15 cellular contexts compared by ENCODE assay signal in genomic region chr5:7540806-7541205, GRCh38.
"Had no signal": no experiment of that assay in that cellular context is flagged by ENCODE, and none has a peak within 500 bp of the region (broad histone marks: within the 10 kb centered on the region; RNA-seq: fewer than 3 reads in every experiment).

No MANE protein-coding gene starts in this region.

- H3K27ac ChIP-seq: gastrocnemius medialis, heart right ventricle had no signal

- H3K4me1 ChIP-seq: heart right ventricle had no signal

- H3K4me1 Mint-ChIP-seq: activated CD4-positive, alpha-beta memory T cell treated with anti-CD3 and anti-CD28 coated beads, Interleukin-2, amount 10 ng/mL, durations not matched to agents 7 days and 5 days; activated naive CD8-positive, alpha-beta T cell treated with anti-CD3 and anti-CD28 coated beads for 36 hours; stimulated activated naive CD8-positive, alpha-beta T cell treated with anti-CD3 and anti-CD28 coated beads, Interleukin-15, amount 100 ng/mL, for 72 hours had no signal

- H3K36me3 Mint-ChIP-seq: activated naive CD8-positive, alpha-beta T cell treated with anti-CD3 and anti-CD28 coated beads for 36 hours; natural killer cell treated with Interleukin-12 subunit alpha and Interleukin-12 subunit beta and Interleukin-15 and Interleukin-18, amount 100 ng/mL, for 72 hours had no signal

- H3K27ac Mint-ChIP-seq: activated CD4-positive, alpha-beta memory T cell treated with anti-CD3 and anti-CD28 coated beads, Interleukin-2, amount 10 ng/mL, durations not matched to agents 7 days and 5 days; activated naive CD8-positive, alpha-beta T cell treated with anti-CD3 and anti-CD28 coated beads for 36 hours; activated T-cell treated with anti-CD3 and anti-CD28 coated beads, Interleukin-2, amount 50 U/mL, for 72 hours; natural killer cell treated with Interleukin-12 subunit alpha and Interleukin-12 subunit beta and Interleukin-15 and Interleukin-18, amount 100 ng/mL, for 72 hours; stimulated activated naive CD8-positive, alpha-beta T cell treated with anti-CD3 and anti-CD28 coated beads, Interleukin-15, amount 100 ng/mL, for 72 hours had no signal

- H3K36me3 ChIP-seq: gastrocnemius medialis, heart right ventricle had no signal

- H3K9me3 Mint-ChIP-seq: activated CD4-positive, alpha-beta memory T cell treated with anti-CD3 and anti-CD28 coated beads, Interleukin-2, amount 10 ng/mL, durations not matched to agents 7 days and 5 days; activated naive CD8-positive, alpha-beta T cell treated with anti-CD3 and anti-CD28 coated beads for 36 hours had no signal

- H3K9me3 ChIP-seq: gastrocnemius medialis, heart right ventricle had no signal

- H3K27me3 ChIP-seq: gastrocnemius medialis, heart right ventricle had no signal

- ATAC-seq: activated T-cell treated with anti-CD3 and anti-CD28 coated beads, Interleukin-2, amount 50 U/mL, for 72 hours; gastrocnemius medialis; heart right ventricle; left ventricle myocardium superior; natural killer cell treated with Interleukin-12 subunit alpha and Interleukin-12 subunit beta and Interleukin-15 and Interleukin-18, amount 100 ng/mL, for 72 hours; stimulated activated naive CD8-positive, alpha-beta T cell treated with anti-CD3 and anti-CD28 coated beads, Interleukin-15, amount 100 ng/mL, for 72 hours had no signal

- H3K4me3 ChIP-seq: gastrocnemius medialis, heart right ventricle had no signal

- H3K27me3 Mint-ChIP-seq: activated CD4-positive, alpha-beta memory T cell treated with anti-CD3 and anti-CD28 coated beads, Interleukin-2, amount 10 ng/mL, durations not matched to agents 7 days and 5 days; activated naive CD8-positive, alpha-beta T cell treated with anti-CD3 and anti-CD28 coated beads for 36 hours had no signal

- H3K4me3 Mint-ChIP-seq: activated CD4-positive, alpha-beta memory T cell treated with anti-CD3 and anti-CD28 coated beads, Interleukin-2, amount 10 ng/mL, durations not matched to agents 7 days and 5 days; activated naive CD8-positive, alpha-beta T cell treated with anti-CD3 and anti-CD28 coated beads for 36 hours; activated T-cell treated with anti-CD3 and anti-CD28 coated beads, Interleukin-2, amount 50 U/mL, for 72 hours; natural killer cell treated with Interleukin-12 subunit alpha and Interleukin-12 subunit beta and Interleukin-15 and Interleukin-18, amount 100 ng/mL, for 72 hours; stimulated activated naive CD8-positive, alpha-beta T cell treated with anti-CD3 and anti-CD28 coated beads, Interleukin-15, amount 100 ng/mL, for 72 hours had no signal

- DNase-seq: activated CD4-positive, alpha-beta memory T cell treated with anti-CD3 and anti-CD28 coated beads, Interleukin-2, amount 10 ng/mL, durations not matched to agents 7 days and 5 days; activated gamma-delta T cell treated with Interleukin-2 at 50 U/mL for 16 hours; activated naive CD8-positive, alpha-beta T cell treated with anti-CD3 and anti-CD28 coated beads for 36 hours; activated T-cell treated with anti-CD3 and anti-CD28 coated beads, Interleukin-2, amount 50 U/mL, for 72 hours; aorta; gastrocnemius medialis; heart right ventricle; islet precursor cell; left ventricle myocardium superior; mesenchymal stem cell; retina; stimulated activated CD4-positive, alpha-beta T cell treated with anti-CD3 and anti-CD28 coated beads, Interleukin-4, amount 100 ng/mL, for 1 hour; stimulated activated naive CD8-positive, alpha-beta T cell treated with anti-CD3 and anti-CD28 coated beads, Interleukin-15, amount 100 ng/mL, for 72 hours; T-helper 9 cell had no signal
